In genomic region chr11:66592457-66593302, GRCh38 we compare ENCODE assay signal across 9 cellular contexts. TPM values are rescaled to one million over a fixed set of nuclear protein-coding genes. Genes with fewer than 3 reads are reported as not detected.
DNase-seq lines count a peak whose midpoint lies in the region; ATAC-seq, FAIRE-seq and TF ChIP-seq lines count a peak whose summit lies in the region.
"Had no signal": no experiment of that assay in that cellular context is flagged by ENCODE, and none has a peak within 500 bp of the region (broad histone marks: within the 10 kb centered on the region; RNA-seq: fewer than 3 reads in every experiment).

A gene with protein sequence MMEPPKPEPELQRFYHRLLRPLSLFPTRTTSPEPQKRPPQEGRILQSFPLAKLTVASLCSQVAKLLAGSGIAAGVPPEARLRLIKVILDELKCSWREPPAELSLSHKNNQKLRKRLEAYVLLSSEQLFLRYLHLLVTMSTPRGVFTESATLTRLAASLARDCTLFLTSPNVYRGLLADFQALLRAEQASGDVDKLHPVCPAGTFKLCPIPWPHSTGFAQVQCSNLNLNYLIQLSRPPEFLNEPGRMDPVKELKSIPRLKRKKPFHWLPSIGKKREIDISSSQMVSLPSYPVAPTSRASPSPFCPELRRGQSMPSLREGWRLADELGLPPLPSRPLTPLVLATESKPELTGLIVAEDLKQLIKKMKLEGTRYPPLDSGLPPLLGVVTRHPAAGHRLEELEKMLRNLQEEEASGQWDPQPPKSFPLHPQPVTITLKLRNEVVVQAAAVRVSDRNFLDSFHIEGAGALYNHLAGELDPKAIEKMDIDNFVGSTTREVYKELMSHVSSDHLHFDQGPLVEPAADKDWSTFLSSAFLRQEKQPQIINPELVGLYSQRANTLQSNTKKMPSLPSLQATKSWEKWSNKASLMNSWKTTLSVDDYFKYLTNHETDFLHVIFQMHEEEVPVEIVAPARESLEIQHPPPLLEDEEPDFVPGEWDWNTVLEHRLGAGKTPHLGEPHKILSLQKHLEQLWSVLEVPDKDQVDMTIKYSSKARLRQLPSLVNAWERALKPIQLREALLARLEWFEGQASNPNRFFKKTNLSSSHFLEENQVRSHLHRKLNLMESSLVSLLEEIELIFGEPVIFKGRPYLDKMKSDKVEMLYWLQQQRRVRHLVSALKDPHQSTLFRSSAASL (minus strand): TSS chr11:66593063. CDS start chr11:66593015, 48 bp downstream.
A gene with protein sequence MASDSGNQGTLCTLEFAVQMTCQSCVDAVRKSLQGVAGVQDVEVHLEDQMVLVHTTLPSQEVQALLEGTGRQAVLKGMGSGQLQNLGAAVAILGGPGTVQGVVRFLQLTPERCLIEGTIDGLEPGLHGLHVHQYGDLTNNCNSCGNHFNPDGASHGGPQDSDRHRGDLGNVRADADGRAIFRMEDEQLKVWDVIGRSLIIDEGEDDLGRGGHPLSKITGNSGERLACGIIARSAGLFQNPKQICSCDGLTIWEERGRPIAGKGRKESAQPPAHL (plus strand): TSS chr11:66593185. CDS start chr11:66593262, 77 bp downstream.

- H3K4me3 Mint-ChIP-seq in activated CD4-positive, alpha-beta T cell treated with anti-CD3 and anti-CD28 coated beads, Interleukin-2, amount 10 ng/mL, durations not matched to agents 24 days and 14 days, result peak within 1 kb of the TSS; percentile 99

- intact Hi-C loops in activated CD4-positive, alpha-beta T cell treated with anti-CD3 and anti-CD28 coated beads, Interleukin-2, amount 10 ng/mL, durations not matched to agents 24 days and 14 days (cut with micrococcal nuclease), result loop anchor here (1.0 to 2.0 kb wide), 4 partner anchors 24 to 86 kb away; partner anchors contain the start of genes ACTN3, RBM14, RBM4 and ZDHHC24
- intact Hi-C loops in HepG2 (cut with micrococcal nuclease; ENCODE audit: unreplicated experiment), result loop anchor here (2.0 to 5.0 kb wide), 3 partner anchors 24 to 85 kb away; partner anchors contain the start of genes RBM14, RBM4 and RBM4B

- H3K27me3 Mint-ChIP-seq in activated CD4-positive, alpha-beta T cell treated with anti-CD3 and anti-CD28 coated beads, Interleukin-2, amount 10 ng/mL, durations not matched to agents 24 days and 14 days, result no peaks in the 10 kb centered on the region

- H4K20me1 ChIP-seq in HepG2 (ENCODE audit: insufficient read depth, low read length), result no peaks in the 10 kb centered on the region

- no peaks in the 10 kb centered on the region for H3K36me3 ChIP-seq in HepG2 (replicated peaks in 1 of 2; ENCODE audit: control insufficient read depth in 1 of 2, insufficient read depth in 2 of 2, low read length in 2 of 2)

- CTCF ChIA-PET in HepG2 (lab: Yijun Ruan, JAX; ENCODE audit: low intra/inter-chr PET ratio, low total read pairs), result interaction anchor here (1.8 kb wide), 1 partner anchor 14 kb away, joined by 6 read pairs; no protein-coding TSS in a partner anchor

- ATAC-seq in HG03457 (IDR thresholded peaks at IDR 0.05; ENCODE audit: unreplicated experiment) (peak; percentile 73), HepG2 (peak; percentile 89)

- peak within 1 kb of the TSS; percentile 100 for H3K4me2 ChIP-seq in HepG2 (ENCODE audit: low read depth, low read length)

- H3K9ac ChIP-seq in HepG2 (ENCODE audit: insufficient read depth, low read depth, low read length), result peak within 1 kb of the TSS; percentile 85

- H3K27ac ChIP-seq in coronary artery (peak within 1 kb of the TSS; percentile 79 to 91), HepG2 (ENCODE audit: extremely low read length, insufficient read depth, low read length) (peak within 1 kb of the TSS; percentile 78)

- peaks cover 21% of the 10 kb centered on the region for H3K4me1 Mint-ChIP-seq in activated CD4-positive, alpha-beta T cell treated with anti-CD3 and anti-CD28 coated beads, Interleukin-2, amount 10 ng/mL, durations not matched to agents 24 days and 14 days

- peaks cover 3% of the 10 kb centered on the region for H3K36me3 Mint-ChIP-seq in activated CD4-positive, alpha-beta T cell treated with anti-CD3 and anti-CD28 coated beads, Interleukin-2, amount 10 ng/mL, durations not matched to agents 24 days and 14 days (ENCODE audit: low read depth)

- no peak for FAIRE-seq in HepG2 (lab: Jason Lieb, UNC)
- FAIRE-seq: islet of Langerhans had no signal

- TF ChIP-seq CTCF in coronary artery (IDR thresholded peaks at IDR 0.05) (peak; percentile 23), HepG2 (CRISPR knock-in tag; IDR thresholded peaks at IDR 0.05) (peak; percentile 85)

- H3K27me3 ChIP-seq in HepG2 (ENCODE audit: control insufficient read depth in 1 of 2, insufficient read depth in 2 of 2, low read length in 2 of 2), result no peaks in the 10 kb centered on the region; a peak in 1 of 5 replicates

- TF ChIP-seq EP300 in HepG2 (IDR thresholded peaks at IDR 0.05; ENCODE audit: low read depth in 2 of 2, low read length in 2 of 2), result no peak
- TF ChIP-seq EP300 in HepG2 (CRISPR knock-in tag; IDR thresholded peaks at IDR 0.05; ENCODE audit: borderline replicate concordance), result peak; percentile 42

- TF ChIP-seq RAD21 in HepG2 (CRISPR knock-in tag; IDR thresholded peaks at IDR 0.05), result peak; percentile 91

- H3K27ac Mint-ChIP-seq in activated CD4-positive, alpha-beta T cell treated with anti-CD3 and anti-CD28 coated beads, Interleukin-2, amount 10 ng/mL, durations not matched to agents 24 days and 14 days, result peak within 1 kb of the TSS; percentile 97

- in situ Hi-C loops in HepG2 (cut with HindIII; ENCODE audit: extremely low pct_ligation_motif_present, low pct_unique_long_range_greater_than_20kb), result no loop called here

- BruUV-seq in HepG2 (replicated peaks; lab: Mats Ljungman, UMichigan), result no TSS peak

- peaks cover 72% of the 10 kb centered on the region for H3K4me1 ChIP-seq in HepG2 (ENCODE audit: insufficient read depth, low read length)

- DNase-seq in C1 segment of cervical spinal cord (lab: John Stamatoyannopoulos, UW), result peak; percentile 65 to 97 (median 90)
- peak; percentile 100 for DNase-seq in GM19240 (ENCODE audit: insufficient read length, low spot score)
- DNase-seq in NCI-H524 (lab: John Stamatoyannopoulos, UW), result peak; percentile 91 to 95
- DNase-seq in activated CD4-positive, alpha-beta T cell treated with anti-CD3 and anti-CD28 coated beads, Interleukin-2, amount 10 ng/mL, durations not matched to agents 24 days and 14 days, result peak; percentile 99
- DNase-seq in coronary artery (ENCODE audit: low spot score), result peak; percentile 98
- peak; percentile 93 for DNase-seq in HepG2 (ENCODE audit: low spot score)
- DNase-seq in stimulated activated CD4-positive, alpha-beta T cell treated with anti-CD3 and anti-CD28 coated beads, Interleukin-4, amount 100 ng/mL, for 1 hour, result peak; percentile 100

- H3K9me3 Mint-ChIP-seq in activated CD4-positive, alpha-beta T cell treated with anti-CD3 and anti-CD28 coated beads, Interleukin-2, amount 10 ng/mL, durations not matched to agents 24 days and 14 days, result no peaks in the 10 kb centered on the region

- TF ChIP-seq POLR2A in HepG2 (IDR thresholded peaks at IDR 0.05; ENCODE audit: insufficient read depth in 1 of 2, low read depth in 2 of 2, low read length in 2 of 2), result peak; percentile 89 to 99

- POLR2A ChIA-PET in HepG2 (lab: Yijun Ruan, JAX), result interaction anchor here (0.5 to 5.1 kb wide), 18 partner anchors 10 to 1427 kb away, joined by 3 to 72 read pairs (median 4); partner anchors contain the start of genes ACTN3, PELI3, RBM14 and RBM4

- H3K9me3 ChIP-seq in HepG2 (ENCODE audit: low read length), result no peaks in the 10 kb centered on the region

- WGBS in HepG2 (ENCODE audit: low lambda C conversion rate), result 16% methylated on average over 21 of the region's 68 CpGs

- H3K4me3 ChIP-seq in coronary artery (peak within 1 kb of the TSS; percentile 81), HepG2 (replicated peaks in 1 of 3; ENCODE audit: insufficient read depth in 1 of 3, low read depth in 2 of 3, low read length in 3 of 3) (peak within 1 kb of the TSS; percentile 71 to 94 (median 76))

- peaks cover 12% of the 10 kb centered on the region for H3K79me2 ChIP-seq in HepG2 (ENCODE audit: insufficient read depth, low read length)

- no peak within 1 kb of the TSS for H2AFZ ChIP-seq in HepG2 (ENCODE audit: low read length)

RNA-seq across cellular contexts. Expression of the first gene that starts in this region (rescaled TPM):
- 0.19 and 0.21 TPM in 2 replicates for total RNA-seq in activated CD4-positive, alpha-beta T cell treated with anti-CD3 and anti-CD28 coated beads, Interleukin-2, amount 10 ng/mL, durations not matched to agents 24 days and 14 days
- 0.17 and 0.42 TPM in 2 replicates for total RNA-seq in HepG2 (2016; rRNA removed; fragmentation: Illumina TruSeq; extraction: Trizol)
- total RNA-seq in HepG2 (2016; cell fraction: cytosol; rRNA removed; fragmentation: Illumina TruSeq; extraction: Trizol; ENCODE audit: low read depth), result 0.10 and 0.18 TPM in 2 replicates
- 0.27 and 0.41 TPM in 2 replicates for total RNA-seq in HepG2 (2016; cell fraction: insoluble cytoplasmic fraction; rRNA removed; fragmentation: Illumina TruSeq; extraction: Trizol)
- 0.46 and 0.48 TPM in 2 replicates for total RNA-seq in HepG2 (2016; cell fraction: membrane; rRNA removed; fragmentation: Illumina TruSeq; extraction: Trizol)
- total RNA-seq in HepG2 (2016; cell fraction: nucleus; rRNA removed; fragmentation: Illumina TruSeq; extraction: Trizol), result 0.66 and 0.78 TPM in 2 replicates
- polyA plus RNA-seq in HepG2 (2011; rRNA removed), result 0.05 and 0.09 TPM in 2 replicates
- polyA plus RNA-seq in HepG2 (2011; cell fraction: cytosol; rRNA removed), result 0.04 and 0.05 TPM in 2 replicates
- 0.17 and 0.29 TPM in 2 replicates for polyA plus RNA-seq in HepG2 (2011; cell fraction: nucleus; rRNA removed)
- 0.20 and 0.21 TPM in 2 replicates for polyA plus RNA-seq in HepG2 (2012)
- polyA plus RNA-seq in HepG2 (2016; cell fraction: cytosol; fragmentation: Illumina TruSeq; extraction: Trizol; ENCODE audit: low read depth), result not detected in 2 replicates
- 0.15 and 0.29 TPM in 2 replicates for polyA plus RNA-seq in HepG2 (2016; cell fraction: insoluble cytoplasmic fraction; fragmentation: Illumina TruSeq; extraction: Trizol; ENCODE audit: low read depth)
- polyA plus RNA-seq in HepG2 (2016; cell fraction: membrane; fragmentation: Illumina TruSeq; extraction: Trizol; ENCODE audit: low read depth), result 0.06 and 0.10 TPM in 2 replicates
- polyA plus RNA-seq in HepG2 (2016; cell fraction: nucleus; fragmentation: Illumina TruSeq; extraction: Trizol; ENCODE audit: insufficient read depth, low read depth), result 0.15 TPM in 1 of 2 replicates, not detected in the other
- polyA minus RNA-seq in HepG2 (2011; rRNA and poly(A)+ RNA removed; ENCODE audit: low replicate concordance), result 0.22 and 0.23 TPM in 2 replicates
- polyA minus RNA-seq in HepG2 (2011; cell fraction: cytosol; rRNA and poly(A)+ RNA removed), result not detected in 2 replicates
- polyA minus RNA-seq in HepG2 (2011; cell fraction: nucleus; rRNA and poly(A)+ RNA removed), result 0.37 and 0.64 TPM in 2 replicates

RNA-seq across cellular contexts. Expression of the second gene that starts in this region (rescaled TPM):
- 28.3 and 31.4 TPM in 2 replicates for total RNA-seq in activated CD4-positive, alpha-beta T cell treated with anti-CD3 and anti-CD28 coated beads, Interleukin-2, amount 10 ng/mL, durations not matched to agents 24 days and 14 days
- total RNA-seq in HepG2 (2016; rRNA removed; fragmentation: Illumina TruSeq; extraction: Trizol), result 34.2 and 44.6 TPM in 2 replicates
- 77.8 and 78.2 TPM in 2 replicates for total RNA-seq in HepG2 (2016; cell fraction: cytosol; rRNA removed; fragmentation: Illumina TruSeq; extraction: Trizol; ENCODE audit: low read depth)
- total RNA-seq in HepG2 (2016; cell fraction: insoluble cytoplasmic fraction; rRNA removed; fragmentation: Illumina TruSeq; extraction: Trizol), result 30.0 and 48.1 TPM in 2 replicates
- 36.9 and 40.8 TPM in 2 replicates for total RNA-seq in HepG2 (2016; cell fraction: membrane; rRNA removed; fragmentation: Illumina TruSeq; extraction: Trizol)
- 27.8 and 35.6 TPM in 2 replicates for total RNA-seq in HepG2 (2016; cell fraction: nucleus; rRNA removed; fragmentation: Illumina TruSeq; extraction: Trizol)
- 25.4 and 34.7 TPM in 2 replicates for polyA plus RNA-seq in HepG2 (2011; rRNA removed)
- 23.5 and 37.2 TPM in 2 replicates for polyA plus RNA-seq in HepG2 (2011; cell fraction: cytosol; rRNA removed)
- polyA plus RNA-seq in HepG2 (2011; cell fraction: nucleus; rRNA removed), result 127 and 131 TPM in 2 replicates
- 31.4 and 37.9 TPM in 2 replicates for polyA plus RNA-seq in HepG2 (2012)
- polyA plus RNA-seq in HepG2 (2016; cell fraction: cytosol; fragmentation: Illumina TruSeq; extraction: Trizol; ENCODE audit: low read depth), result 6.4 and 6.8 TPM in 2 replicates
- 36.6 and 42.6 TPM in 2 replicates for polyA plus RNA-seq in HepG2 (2016; cell fraction: insoluble cytoplasmic fraction; fragmentation: Illumina TruSeq; extraction: Trizol; ENCODE audit: low read depth)
- 6.0 and 8.2 TPM in 2 replicates for polyA plus RNA-seq in HepG2 (2016; cell fraction: membrane; fragmentation: Illumina TruSeq; extraction: Trizol; ENCODE audit: low read depth)
- polyA plus RNA-seq in HepG2 (2016; cell fraction: nucleus; fragmentation: Illumina TruSeq; extraction: Trizol; ENCODE audit: insufficient read depth, low read depth), result 64.5 and 64.9 TPM in 2 replicates
- 31.8 and 31.9 TPM in 2 replicates for polyA minus RNA-seq in HepG2 (2011; rRNA and poly(A)+ RNA removed; ENCODE audit: low replicate concordance)
- polyA minus RNA-seq in HepG2 (2011; cell fraction: cytosol; rRNA and poly(A)+ RNA removed), result 18.1 and 21.5 TPM in 2 replicates
- 21.1 and 29.0 TPM in 2 replicates for polyA minus RNA-seq in HepG2 (2011; cell fraction: nucleus; rRNA and poly(A)+ RNA removed)

Comparison
In these comparisons a context has a peak if more than half of its experiments do, and no peak if none do; other contexts are left out.
1. Peak in every context shown above with its lines: DNase-seq, ATAC-seq, H3K4me3 ChIP-seq and H3K27ac ChIP-seq.